ENCODE assay signal across 8 cellular contexts in the genomic region with DNA sequence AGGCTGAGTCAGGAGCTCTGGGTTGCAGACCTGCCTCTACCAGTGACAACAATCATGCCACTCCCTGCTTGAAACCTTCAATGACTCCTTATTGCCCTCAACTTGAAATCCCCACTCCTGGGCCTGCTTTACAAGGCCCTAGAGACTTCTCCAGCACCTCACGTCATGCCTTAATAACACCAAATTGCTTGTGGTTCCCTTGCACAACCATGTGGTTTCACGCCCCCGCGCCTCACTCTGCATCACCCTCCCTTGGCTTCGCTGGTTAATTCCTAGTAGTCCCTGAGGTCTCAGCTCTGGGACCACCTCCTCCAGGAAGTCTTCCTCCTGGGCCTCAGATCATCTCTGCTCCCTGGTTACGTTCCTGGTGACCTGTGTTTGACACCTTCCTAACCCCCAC. TPM values are rescaled to one million over a fixed set of nuclear protein-coding genes. Genes with fewer than 3 reads are reported as not detected.
A peak's percentile ranks its signal among the peaks of the same experiment; 100 is the strongest.
DNase-seq lines count a peak whose midpoint lies in the region; ATAC-seq and TF ChIP-seq lines count a peak whose summit lies in the region.

No MANE protein-coding gene starts in this region.

- no peaks in the 10 kb centered on the region for H3K27me3 Mint-ChIP-seq in CD8-positive, alpha-beta T cell (ENCODE audit: low read depth)
- H3K27me3 Mint-ChIP-seq in activated naive CD4-positive, alpha-beta T cell treated with anti-CD3 and anti-CD28 coated beads for 36 hours (ENCODE audit: low read depth): no peaks in the 10 kb centered on the region
- H3K27me3 Mint-ChIP-seq in nephron (ENCODE audit: low read depth): peaks cover under 1% of the 10 kb centered on the region

- peak in 5 of 7 experiments; percentile 5 to 63 (median 32) for DNase-seq in CD8-positive, alpha-beta T cell
- peak; percentile 42 for DNase-seq in NAMALWA (ENCODE audit: low spot score)
- peak; percentile 63 for DNase-seq in activated naive CD4-positive, alpha-beta T cell treated with anti-CD3 and anti-CD28 coated beads for 36 hours
- no peak for DNase-seq in ureter (ENCODE audit: low spot score)

- no peak overlapping the region for H3K27ac ChIP-seq in CD8-positive, alpha-beta T cell (ENCODE audit: low read depth, low read length)

- ATAC-seq in CD8-positive, alpha-beta T cell: peak; percentile 82
- ATAC-seq in GM19035 (IDR thresholded peaks at IDR 0.05; ENCODE audit: unreplicated experiment): no peak
- ATAC-seq in GM19467 (IDR thresholded peaks at IDR 0.05; ENCODE audit: unreplicated experiment): no peak
- no peak for ATAC-seq in HG03432 (IDR thresholded peaks at IDR 0.05; ENCODE audit: unreplicated experiment)

- intact Hi-C loops in CD8-positive, alpha-beta T cell (cut with DNase I, micrococcal nuclease): loop anchor here (1.0 to 2.0 kb wide), 2 partner anchors 35 to 42 kb away; no protein-coding TSS in a partner anchor
- intact Hi-C loops in activated naive CD4-positive, alpha-beta T cell treated with anti-CD3 and anti-CD28 coated beads for 36 hours (cut with micrococcal nuclease): no loop called here

- no peaks in the 10 kb centered on the region for H3K36me3 Mint-ChIP-seq in CD8-positive, alpha-beta T cell
- no peaks in the 10 kb centered on the region for H3K36me3 Mint-ChIP-seq in activated naive CD4-positive, alpha-beta T cell treated with anti-CD3 and anti-CD28 coated beads for 36 hours (ENCODE audit: low read depth)
- H3K36me3 Mint-ChIP-seq in nephron (ENCODE audit: low read depth): peaks cover 20% of the 10 kb centered on the region

- H3K4me1 Mint-ChIP-seq in CD8-positive, alpha-beta T cell (ENCODE audit: low read depth): peaks cover 14% of the 10 kb centered on the region
- H3K4me1 Mint-ChIP-seq in activated naive CD4-positive, alpha-beta T cell treated with anti-CD3 and anti-CD28 coated beads for 36 hours (ENCODE audit: low read depth): peaks cover 8% of the 10 kb centered on the region
- H3K4me1 Mint-ChIP-seq in nephron: peaks cover 42% of the 10 kb centered on the region

- CTCF ChIA-PET in CD8-positive, alpha-beta T cell (lab: Charles Lee): interaction anchor here (1.4 to 2.2 kb wide), 3 partner anchors 26 to 43 kb away, joined by 3 to 7 read pairs (median 6); no protein-coding TSS in a partner anchor
- CTCF ChIA-PET in activated naive CD4-positive, alpha-beta T cell treated with anti-CD3 and anti-CD28 coated beads for 36 hours (lab: Charles Lee): interaction anchor here (1.6 kb wide), 1 partner anchor 44 kb away, joined by 4 read pairs; no protein-coding TSS in a partner anchor

- no peaks in the 10 kb centered on the region for H3K36me3 ChIP-seq in CD8-positive, alpha-beta T cell (ENCODE audit: insufficient read depth, low read length)

- peak overlapping the region; percentile 6 for H3K27ac Mint-ChIP-seq in CD8-positive, alpha-beta T cell
- no peak overlapping the region for H3K27ac Mint-ChIP-seq in activated naive CD4-positive, alpha-beta T cell treated with anti-CD3 and anti-CD28 coated beads for 36 hours
- H3K27ac Mint-ChIP-seq in nephron: peak overlapping the region; percentile 36 to 77 (median 65)

- no peak for TF ChIP-seq CTCF in CD8-positive, alpha-beta T cell (IDR thresholded peaks at IDR 0.05)
- TF ChIP-seq CTCF in nephron (IDR thresholded peaks at IDR 0.05; ENCODE audit: unreplicated experiment in 3 of 3): no peak

- POLR2A ChIA-PET in CD8-positive, alpha-beta T cell (lab: Charles Lee): no interaction called here

- peak overlapping the region; percentile 31 for H3K4me3 Mint-ChIP-seq in CD8-positive, alpha-beta T cell
- H3K4me3 Mint-ChIP-seq in activated naive CD4-positive, alpha-beta T cell treated with anti-CD3 and anti-CD28 coated beads for 36 hours: no peak overlapping the region
- H3K4me3 Mint-ChIP-seq in nephron: no peak overlapping the region

- no peaks in the 10 kb centered on the region for H3K9me3 Mint-ChIP-seq in CD8-positive, alpha-beta T cell
- H3K9me3 Mint-ChIP-seq in activated naive CD4-positive, alpha-beta T cell treated with anti-CD3 and anti-CD28 coated beads for 36 hours: no peaks in the 10 kb centered on the region
- H3K9me3 Mint-ChIP-seq in nephron: no peaks in the 10 kb centered on the region

- no peaks in the 10 kb centered on the region for H3K27me3 ChIP-seq in CD8-positive, alpha-beta T cell (ENCODE audit: insufficient read depth, low read length)

- H3K9me3 ChIP-seq in CD8-positive, alpha-beta T cell (ENCODE audit: low read length): no peaks in the 10 kb centered on the region

- no peak overlapping the region for H3K4me3 ChIP-seq in CD8-positive, alpha-beta T cell (ENCODE audit: low read depth, low read length)

- peaks cover 16% of the 10 kb centered on the region for H3K4me1 ChIP-seq in CD8-positive, alpha-beta T cell (ENCODE audit: insufficient read depth, low read length)

RNA-seq across cellular contexts. Expression of a gene that starts 33.0 kb away (rescaled TPM):
- not detected for total RNA-seq in CD8-positive, alpha-beta T cell
- total RNA-seq in activated naive CD4-positive, alpha-beta T cell treated with anti-CD3 and anti-CD28 coated beads for 36 hours: under 1 TPM; 0.29 to 0.54 TPM
- total RNA-seq in ureter: 58.9 TPM

RNA-seq across cellular contexts. Expression of a gene that starts 49.5 kb away (rescaled TPM):
- total RNA-seq in CD8-positive, alpha-beta T cell: not detected
- total RNA-seq in activated naive CD4-positive, alpha-beta T cell treated with anti-CD3 and anti-CD28 coated beads for 36 hours: not detected
- total RNA-seq in ureter: 0.60 TPM

Comparison
In these comparisons a context has a peak if more than half of its experiments do, and no peak if none do; other contexts are left out.
1. RNA of a gene that starts 33.0 kb away (total RNA-seq): 58.9 TPM in ureter (single experiment); 0.29 to 0.54 TPM in activated naive CD4-positive, alpha-beta T cell treated with anti-CD3 and anti-CD28 coated beads for 36 hours and not detected in CD8-positive, alpha-beta T cell; every median in the first group is over 10 times any median in the second.